Comparison of ENCODE assay signal across 1 cellular context in genomic region chr9:95089916-95090791, GRCh38.
TF ChIP-seq lines count a peak whose summit lies in the region.

No MANE protein-coding gene starts in this region.

TF ChIP-seq in GM23338, 12 proteins besides CTCF, POLR2A, EP300 and RAD21 (continued from another document):
- TF ChIP-seq REST (IDR thresholded peaks at IDR 0.05; ENCODE audit: unreplicated experiment): no peak
TF ChIP-seq in GM23338: peak in this region for 0.
